ENCODE assay signal across 29 cellular contexts in genomic region chr5:139167533-139167932, GRCh38.
"Had no signal": no experiment of that assay in that cellular context is flagged by ENCODE, and none has a peak within 500 bp of the region (broad histone marks: within the 10 kb centered on the region; RNA-seq: fewer than 3 reads in every experiment).

No MANE protein-coding gene starts in this region.

- H3K36me3 ChIP-seq: colonic mucosa, esophagus muscularis mucosa, gastroesophageal sphincter, lower lobe of right lung, neural progenitor cell, prostate gland, right atrium auricular region, stomach, thyroid gland had no signal

- H2AFZ ChIP-seq: parathyroid adenoma had no signal

- H3K4me3 ChIP-seq: colonic mucosa, esophagus muscularis mucosa, gastroesophageal sphincter, heart right ventricle, lower lobe of right lung, mucosa of descending colon, neural progenitor cell, prostate gland, right atrium auricular region, smooth muscle cell, stomach, thyroid gland had no signal

- H3K27ac ChIP-seq: colonic mucosa, esophagus muscularis mucosa, foreskin keratinocyte, gastroesophageal sphincter, heart right ventricle, lower lobe of right lung, neural progenitor cell, right atrium auricular region, stomach, thyroid gland had no signal

- ATAC-seq: foreskin keratinocyte; gastroesophageal sphincter; heart right ventricle; left ventricle myocardium superior; lower lobe of right lung; natural killer cell treated with Interleukin-12 subunit alpha and Interleukin-12 subunit beta and Interleukin-15 and Interleukin-18, amount 100 ng/mL, for 72 hours; sciatic nerve; stimulated activated effector memory CD8-positive, alpha-beta T cell treated with anti-CD3 and anti-CD28 coated beads, Interleukin-12 subunit alpha, Interleukin-12 subunit beta, amount 100 ng/mL, for 72 hours had no signal

- H3K4me1 ChIP-seq: foreskin keratinocyte, gastroesophageal sphincter, lower lobe of right lung, neural progenitor cell, right atrium auricular region had no signal

- H3K9me3 ChIP-seq: colonic mucosa, lower lobe of right lung, prostate gland, thyroid gland had no signal

- H3K4me2 ChIP-seq: neural progenitor cell, smooth muscle cell had no signal

- H3K27me3 ChIP-seq: colonic mucosa, esophagus muscularis mucosa, foreskin keratinocyte, gastroesophageal sphincter, heart right ventricle, neural progenitor cell, right atrium auricular region, stomach, thyroid gland had no signal

- DNase-seq: effector memory CD4-positive, alpha-beta T cell; foreskin keratinocyte; heart right ventricle; hypothalamus; immature natural killer cell; kidney glomerular epithelial cell; left ventricle myocardium superior; lower lobe of right lung; naive B cell; stimulated activated CD4-positive, alpha-beta T cell treated with anti-CD3 and anti-CD28 coated beads, Interleukin-12 subunit alpha, Interleukin-12 subunit beta, amount 100 ng/mL, for 4 hours; stimulated activated CD4-positive, alpha-beta T cell treated with anti-CD3 and anti-CD28 coated beads, Interleukin-1b, Interleukin-23, amount 100 ng/mL, for 48 hours; stimulated activated CD4-positive, alpha-beta T cell treated with anti-CD3 and anti-CD28 coated beads, Interleukin-4, amount 100 ng/mL, for 24 hours; stimulated activated naive CD4-positive, alpha-beta T cell treated with Interleukin-2 at 50 U/mL for 16 hours; stomach; thyroid gland; trophoblast cell had no signal

- H3K4me3 Mint-ChIP-seq: dendritic cell treated with granulocyte-macrophage colony-stimulating factor and Interleukin-4, amounts not matched to agents 40 ng/mL and 50 ng/mL, for 4 days; immature natural killer cell; naive B cell; natural killer cell treated with Interleukin-12 subunit alpha and Interleukin-12 subunit beta and Interleukin-15 and Interleukin-18, amount 100 ng/mL, for 72 hours; neural progenitor cell; stimulated activated effector memory CD8-positive, alpha-beta T cell treated with anti-CD3 and anti-CD28 coated beads, Interleukin-12 subunit alpha, Interleukin-12 subunit beta, amount 100 ng/mL, for 72 hours had no signal

- H3K27me3 Mint-ChIP-seq: dendritic cell treated with granulocyte-macrophage colony-stimulating factor and Interleukin-4, amounts not matched to agents 40 ng/mL and 50 ng/mL, for 4 days; naive B cell; natural killer cell treated with Interleukin-12 subunit alpha and Interleukin-12 subunit beta and Interleukin-15 and Interleukin-18, amount 100 ng/mL, for 72 hours had no signal

- H3K27ac Mint-ChIP-seq: dendritic cell treated with granulocyte-macrophage colony-stimulating factor and Interleukin-4, amounts not matched to agents 40 ng/mL and 50 ng/mL, for 4 days; stimulated activated effector memory CD8-positive, alpha-beta T cell treated with anti-CD3 and anti-CD28 coated beads, Interleukin-12 subunit alpha, Interleukin-12 subunit beta, amount 100 ng/mL, for 72 hours had no signal

- H3K36me3 Mint-ChIP-seq: stimulated activated effector memory CD8-positive, alpha-beta T cell treated with anti-CD3 and anti-CD28 coated beads, Interleukin-12 subunit alpha, Interleukin-12 subunit beta, amount 100 ng/mL, for 72 hours had no signal
